8 cellular contexts compared by ENCODE assay signal in the genomic region with DNA sequence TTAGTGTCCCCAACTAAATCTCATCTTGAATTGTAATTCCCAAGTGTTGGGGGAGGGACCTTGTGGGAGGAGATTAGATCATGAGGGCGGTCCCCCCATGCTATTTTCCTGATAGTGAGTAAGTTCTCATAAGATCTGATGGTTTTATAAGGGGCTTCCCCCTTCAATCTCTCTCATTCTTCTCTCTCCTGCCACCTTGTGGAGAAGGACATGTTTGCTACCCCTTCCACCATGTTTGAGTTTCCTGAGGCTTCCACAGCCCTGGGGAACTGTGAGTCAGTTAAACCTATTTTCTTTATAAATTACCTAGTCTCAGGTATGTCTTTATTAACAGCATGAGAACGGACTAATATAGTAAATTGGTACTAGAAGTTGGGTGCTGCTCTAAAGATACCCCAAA.
DNase-seq lines count a peak whose midpoint lies in the region; ATAC-seq, FAIRE-seq and TF ChIP-seq lines count a peak whose summit lies in the region.

No MANE protein-coding gene starts in this region.

- H3K36me3 Mint-ChIP-seq in CD14-positive monocyte, result no peaks in the 10 kb centered on the region

- H3K9me3 ChIP-seq in GM12878 (replicated peaks; ENCODE audit: control insufficient read depth, insufficient read depth, low read length), result no peaks in the 10 kb centered on the region

- no peak for TF ChIP-seq POLR2A in GM12878 (IDR thresholded peaks at IDR 0.05; ENCODE audit: low read depth, low read length)

- peak; percentile 60 for TF ChIP-seq RAD21 in GM12878 (IDR thresholded peaks at IDR 0.05; ENCODE audit: insufficient read depth, low read depth, low read length)

- no peaks in the 10 kb centered on the region for H4K20me1 ChIP-seq in GM12878 (ENCODE audit: control insufficient read depth, insufficient read depth)

- H3K27ac ChIP-seq in GM12878 (ENCODE audit: control insufficient read depth, insufficient read depth), result no peak overlapping the region

- H3K27ac Mint-ChIP-seq in CD14-positive monocyte, result no peak overlapping the region

- no peak overlapping the region for H2AFZ ChIP-seq in GM12878 (ENCODE audit: control insufficient read depth, low read depth, low read length)

- no peaks in the 10 kb centered on the region for H3K4me1 Mint-ChIP-seq in CD14-positive monocyte

- in situ Hi-C loops in GM12878 (cut with MboI), result loop anchor here (10.0 kb wide), 1 partner anchor 335 kb away; no protein-coding TSS in a partner anchor

- intact Hi-C loops in CD14-positive monocyte (cut with micrococcal nuclease) (no loop called here), GM12878 (cut with micrococcal nuclease; ENCODE audit: unreplicated experiment) (loop anchor here (1.0 to 5.0 kb wide), 2 partner anchors 238 to 331 kb away; no protein-coding TSS in a partner anchor)

- no peaks in the 10 kb centered on the region for H3K79me2 ChIP-seq in GM12878 (ENCODE audit: control insufficient read depth, insufficient read depth, low read length)

- H3K4me1 ChIP-seq in GM12878 (ENCODE audit: control insufficient read depth, insufficient read depth, low read length), result no peaks in the 10 kb centered on the region

- H3K27me3 ChIP-seq in GM12878 (replicated peaks in 1 of 2; ENCODE audit: control insufficient read depth in 2 of 2, insufficient read depth in 2 of 2, low read length in 1 of 2), result no peaks in the 10 kb centered on the region

- RAD21 ChIA-PET in GM12878 (lab: Charles Lee; ENCODE audit: unreplicated experiment), result no interaction called here

- no TSS peak for BruUV-seq in GM12878 (replicated peaks; lab: Mats Ljungman, UMichigan)

- no peak overlapping the region for H3K9ac ChIP-seq in GM12878 (ENCODE audit: control insufficient read depth, insufficient read depth, low read length)

- H3K4me3 ChIP-seq in GM12878, result no peak overlapping the region

- FAIRE-seq in GM12878 (lab: Jason Lieb, UNC), result peak; percentile 72

- TF ChIP-seq CTCF in CD14-positive monocyte (IDR thresholded peaks at IDR 0.05) (peak; percentile 23), GM12878 (IDR thresholded peaks at IDR 0.05 in 2 of 3, conservative IDR thresholded peaks at IDR 0.05 in 1 of 3; ENCODE audit: control insufficient read depth in 2 of 3, extremely low read depth in 1 of 3, insufficient read depth in 1 of 3, low read depth in 3 of 3, low read length in 3 of 3) (peak; percentile 40 to 41 (median 41); a peak in 5 of 6 replicates)

- TF ChIP-seq EP300 in GM12878 (IDR thresholded peaks at IDR 0.05; ENCODE audit: borderline replicate concordance in 1 of 2, control insufficient read depth in 1 of 2, low read depth in 2 of 2, low read length in 2 of 2), result no peak

- POLR2A ChIA-PET in GM12878 (lab: Charles Lee), result no interaction called here
- POLR2A ChIA-PET in HEK293T (lab: Yijun Ruan, JAX), result no interaction called here

- no peak overlapping the region for H3K4me3 Mint-ChIP-seq in CD14-positive monocyte

- ATAC-seq in GM19023 (IDR thresholded peaks at IDR 0.05; ENCODE audit: unreplicated experiment), result peak; percentile 84
- peak; percentile 84 for ATAC-seq in HG03469 (IDR thresholded peaks at IDR 0.05; ENCODE audit: unreplicated experiment)
- ATAC-seq in GM12878, result peak; percentile 89
- no peak for ATAC-seq in esophagus mucosa

- WGBS in GM12878 (ENCODE audit: insufficient coverage, insufficient replicate concordance, low lambda C conversion rate, missing lambda C conversion rate), result 0% methylated on average over 2 of the region's 2 CpGs

- H3K4me2 ChIP-seq in GM12878 (ENCODE audit: control insufficient read depth, insufficient read depth), result no peak overlapping the region

- H3K36me3 ChIP-seq in GM12878 (ENCODE audit: control insufficient read depth in 2 of 2, insufficient read depth in 2 of 2, low read length in 1 of 2), result no peaks in the 10 kb centered on the region

- CTCF ChIA-PET in GM12878 (lab: Yijun Ruan, JAX), result no interaction called here
- CTCF ChIA-PET in HEK293T (lab: Yijun Ruan, JAX), result no interaction called here

- SMC1A ChIA-PET in GM12878 (lab: Charles Lee; ENCODE audit: uncharacterized antibody, unreplicated experiment), result no interaction called here

- H3K9me3 Mint-ChIP-seq in CD14-positive monocyte, result peaks cover 0 to 8% (median 3%) of the 10 kb centered on the region in 7 donors

- H3K27me3 Mint-ChIP-seq in CD14-positive monocyte (ENCODE audit: low read depth in 3 of 3), result peaks cover 0 to 3% (median 2%) of the 10 kb centered on the region in 3 donors

- DNase-seq in CD14-positive monocyte (ENCODE audit: low spot score) (no peak), GM12878 (ENCODE audit: low read depth, low spot score) (no peak), ecto neural progenitor cell (ENCODE audit: low spot score) (no peak), NOMO-1 treated with dmso at 0.1 percent for 144 hours (lab: John Stamatoyannopoulos, UW; ENCODE audit: unreplicated experiment) (no peak), HEK293T (ENCODE audit: extremely low spot score) (no peak)

TF ChIP-seq in GM12878, 131 proteins besides CTCF, POLR2A, EP300 and RAD21 (continues in another document):
- TF ChIP-seq, protein P1, sequence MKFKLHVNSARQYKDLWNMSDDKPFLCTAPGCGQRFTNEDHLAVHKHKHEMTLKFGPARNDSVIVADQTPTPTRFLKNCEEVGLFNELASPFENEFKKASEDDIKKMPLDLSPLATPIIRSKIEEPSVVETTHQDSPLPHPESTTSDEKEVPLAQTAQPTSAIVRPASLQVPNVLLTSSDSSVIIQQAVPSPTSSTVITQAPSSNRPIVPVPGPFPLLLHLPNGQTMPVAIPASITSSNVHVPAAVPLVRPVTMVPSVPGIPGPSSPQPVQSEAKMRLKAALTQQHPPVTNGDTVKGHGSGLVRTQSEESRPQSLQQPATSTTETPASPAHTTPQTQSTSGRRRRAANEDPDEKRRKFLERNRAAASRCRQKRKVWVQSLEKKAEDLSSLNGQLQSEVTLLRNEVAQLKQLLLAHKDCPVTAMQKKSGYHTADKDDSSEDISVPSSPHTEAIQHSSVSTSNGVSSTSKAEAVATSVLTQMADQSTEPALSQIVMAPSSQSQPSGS (IDR thresholded peaks at IDR 0.05; ENCODE audit: low read length), result no peak
- TF ChIP-seq YY1 (IDR thresholded peaks at IDR 0.05; ENCODE audit: low read depth, low read length) (peak; percentile 79), MYC (IDR thresholded peaks at IDR 0.05; ENCODE audit: insufficient read depth, insufficient read length, insufficient replicate concordance, low read length, severe bottlenecking) (no peak)
- TF ChIP-seq, protein P2, sequence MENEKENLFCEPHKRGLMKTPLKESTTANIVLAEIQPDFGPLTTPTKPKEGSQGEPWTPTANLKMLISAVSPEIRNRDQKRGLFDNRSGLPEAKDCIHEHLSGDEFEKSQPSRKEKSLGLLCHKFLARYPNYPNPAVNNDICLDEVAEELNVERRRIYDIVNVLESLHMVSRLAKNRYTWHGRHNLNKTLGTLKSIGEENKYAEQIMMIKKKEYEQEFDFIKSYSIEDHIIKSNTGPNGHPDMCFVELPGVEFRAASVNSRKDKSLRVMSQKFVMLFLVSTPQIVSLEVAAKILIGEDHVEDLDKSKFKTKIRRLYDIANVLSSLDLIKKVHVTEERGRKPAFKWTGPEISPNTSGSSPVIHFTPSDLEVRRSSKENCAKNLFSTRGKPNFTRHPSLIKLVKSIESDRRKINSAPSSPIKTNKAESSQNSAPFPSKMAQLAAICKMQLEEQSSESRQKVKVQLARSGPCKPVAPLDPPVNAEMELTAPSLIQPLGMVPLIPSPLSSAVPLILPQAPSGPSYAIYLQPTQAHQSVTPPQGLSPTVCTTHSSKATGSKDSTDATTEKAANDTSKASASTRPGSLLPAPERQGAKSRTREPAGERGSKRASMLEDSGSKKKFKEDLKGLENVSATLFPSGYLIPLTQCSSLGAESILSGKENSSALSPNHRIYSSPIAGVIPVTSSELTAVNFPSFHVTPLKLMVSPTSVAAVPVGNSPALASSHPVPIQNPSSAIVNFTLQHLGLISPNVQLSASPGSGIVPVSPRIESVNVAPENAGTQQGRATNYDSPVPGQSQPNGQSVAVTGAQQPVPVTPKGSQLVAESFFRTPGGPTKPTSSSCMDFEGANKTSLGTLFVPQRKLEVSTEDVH (IDR thresholded peaks at IDR 0.05; ENCODE audit: low read depth, partially characterized antibody), result no peak

TF ChIP-seq in HEK293T, 16 proteins besides CTCF, POLR2A, EP300 and RAD21:
- TF ChIP-seq HDGF (IDR thresholded peaks at IDR 0.05; ENCODE audit: borderline replicate concordance), result no peak
- no peak for TF ChIP-seq SUZ12 (IDR thresholded peaks at IDR 0.05)
- TF ChIP-seq ELF4 (IDR thresholded peaks at IDR 0.05), result no peak
- TF ChIP-seq FOXK2 (IDR thresholded peaks at IDR 0.05), result no peak
- TF ChIP-seq NFRKB (IDR thresholded peaks at IDR 0.05), result no peak
- TF ChIP-seq LEF1 (IDR thresholded peaks at IDR 0.05; ENCODE audit: borderline replicate concordance), result no peak
- TF ChIP-seq SP1 (IDR thresholded peaks at IDR 0.05), result no peak
- TF ChIP-seq, protein P3, sequence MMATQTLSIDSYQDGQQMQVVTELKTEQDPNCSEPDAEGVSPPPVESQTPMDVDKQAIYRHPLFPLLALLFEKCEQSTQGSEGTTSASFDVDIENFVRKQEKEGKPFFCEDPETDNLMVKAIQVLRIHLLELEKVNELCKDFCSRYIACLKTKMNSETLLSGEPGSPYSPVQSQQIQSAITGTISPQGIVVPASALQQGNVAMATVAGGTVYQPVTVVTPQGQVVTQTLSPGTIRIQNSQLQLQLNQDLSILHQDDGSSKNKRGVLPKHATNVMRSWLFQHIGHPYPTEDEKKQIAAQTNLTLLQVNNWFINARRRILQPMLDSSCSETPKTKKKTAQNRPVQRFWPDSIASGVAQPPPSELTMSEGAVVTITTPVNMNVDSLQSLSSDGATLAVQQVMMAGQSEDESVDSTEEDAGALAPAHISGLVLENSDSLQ (IDR thresholded peaks at IDR 0.05), result no peak
- TF ChIP-seq BHLHE40 (IDR thresholded peaks at IDR 0.05; ENCODE audit: borderline replicate concordance), result no peak
- TF ChIP-seq ZNF384 (IDR thresholded peaks at IDR 0.05), result no peak
- TF ChIP-seq TARDBP (IDR thresholded peaks at IDR 0.05), result no peak
- no peak for TF ChIP-seq L3MBTL2 (conservative IDR thresholded peaks at IDR 0.05)
